In the genomic region with DNA sequence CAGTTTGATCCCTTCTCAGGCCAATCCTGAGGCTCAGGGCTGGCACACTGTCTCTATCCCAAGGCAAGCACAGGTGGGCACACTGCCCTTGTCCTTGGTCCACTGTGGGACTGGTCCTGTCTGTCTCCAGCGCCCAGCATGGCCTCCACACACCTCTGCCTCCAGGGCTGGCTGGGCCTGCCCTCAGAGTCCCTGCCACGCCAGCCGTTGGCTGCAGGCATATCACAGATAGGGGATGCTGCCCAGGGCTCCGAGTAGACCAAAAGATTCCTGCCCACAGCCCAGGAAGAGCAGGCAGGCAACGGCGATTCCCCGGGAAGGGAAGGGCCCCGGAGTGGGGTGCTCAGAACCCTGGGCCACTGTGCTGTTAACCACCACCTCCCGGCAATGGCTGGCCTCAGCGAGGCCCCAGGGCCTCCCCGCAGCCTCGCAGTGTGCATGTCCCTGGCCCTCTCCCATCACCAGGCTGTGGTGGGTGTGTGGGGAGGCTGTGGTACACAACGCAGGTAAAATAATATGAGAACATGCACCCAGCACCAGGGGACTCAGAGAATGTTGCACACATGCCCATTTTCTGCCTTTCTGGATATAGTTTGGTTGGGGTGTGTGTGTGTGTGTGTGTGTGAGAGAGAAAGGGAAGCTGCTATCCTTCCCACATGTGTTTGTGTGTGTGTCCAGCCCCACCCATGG, we compare ENCODE assay signal across 13 cellular contexts. TPM values are rescaled to one million over a fixed set of nuclear protein-coding genes. Genes with fewer than 3 reads are reported as not detected.
DNase-seq lines count a peak whose midpoint lies in the region; ATAC-seq and TF ChIP-seq lines count a peak whose summit lies in the region.
"Had no signal": no experiment of that assay in that cellular context is flagged by ENCODE, and none has a peak within 500 bp of the region (broad histone marks: within the 10 kb centered on the region; RNA-seq: fewer than 3 reads in every experiment).

No MANE protein-coding gene starts in this region.

- peak overlapping the region; percentile 27 for H3K27ac ChIP-seq in neutrophil
- H3K27ac ChIP-seq in prostate gland: no peak overlapping the region
- H3K27ac ChIP-seq: cardiac muscle cell had no signal

- no peak for TF ChIP-seq POLR2A in prostate gland (IDR thresholded peaks at IDR 0.05)

- H3K36me3 Mint-ChIP-seq in Caco-2 (ENCODE audit: insufficient read depth, unreplicated experiment) (peaks cover 25% of the 10 kb centered on the region), T-cell (no peaks in the 10 kb centered on the region)

- H3K27ac Mint-ChIP-seq in Caco-2 (ENCODE audit: unreplicated experiment) (peak overlapping the region; percentile 5), T-cell (peak overlapping the region; percentile 55 to 85)
- H3K27ac Mint-ChIP-seq: memory B cell had no signal

- ATAC-seq in T-cell (replicated peaks in 1 of 4) (peak; percentile 5 to 31 (median 16)), GM21528 (IDR thresholded peaks at IDR 0.05; ENCODE audit: low FRiP score, unreplicated experiment) (no peak)

- H3K4me1 ChIP-seq in Caco-2 (peaks cover 22% of the 10 kb centered on the region), neutrophil (ENCODE audit: control insufficient read depth in 1 of 2, insufficient read depth in 1 of 2, low read depth in 1 of 2, low read length in 1 of 2) (no peaks in the 10 kb centered on the region), prostate gland (replicated peaks) (no peaks in the 10 kb centered on the region)

- H3K4me3 ChIP-seq in Caco-2 (ENCODE audit: low read depth, low read length) (no peak overlapping the region), fibroblast of mammary gland (ENCODE audit: control insufficient read depth, low read depth, low read length) (no peak overlapping the region), neutrophil (ENCODE audit: low read depth in 1 of 2, low read length in 1 of 2) (no peak overlapping the region), prostate gland (no peak overlapping the region)
- H3K4me3 ChIP-seq: cardiac muscle cell, skin epidermis had no signal

- no peaks in the 10 kb centered on the region for H3K27me3 ChIP-seq in Caco-2 (replicated peaks; ENCODE audit: control insufficient read depth, insufficient read depth, low read length)
- peaks cover 54% of the 10 kb centered on the region for H3K27me3 ChIP-seq in neutrophil
- H3K27me3 ChIP-seq in prostate gland (replicated peaks; ENCODE audit: insufficient read depth): peaks cover 12% of the 10 kb centered on the region
- H3K27me3 ChIP-seq: cardiac muscle cell had no signal

- H3K4me3 Mint-ChIP-seq in Caco-2 (ENCODE audit: unreplicated experiment) (no peak overlapping the region), T-cell (peak overlapping the region in 1 of 3 donors; percentile 58)
- H3K4me3 Mint-ChIP-seq: memory B cell had no signal

- 61% methylated on average over 13 of the region's 13 CpGs for WGBS in prostate gland

- TF ChIP-seq CTCF in Caco-2 (IDR thresholded peaks at IDR 0.05; ENCODE audit: insufficient read depth in 1 of 2, low read depth in 1 of 2, low read length in 1 of 2, severe bottlenecking in 1 of 2, unreplicated experiment in 1 of 2) (no peak), fibroblast of mammary gland (conservative IDR thresholded peaks at IDR 0.05; ENCODE audit: control insufficient read depth, insufficient read depth, low read depth, low read length) (no peak), neutrophil (IDR thresholded peaks at IDR 0.05) (no peak), prostate gland (IDR thresholded peaks at IDR 0.05) (no peak)

- H3K4me1 Mint-ChIP-seq in Caco-2 (ENCODE audit: low read depth, unreplicated experiment) (peaks cover 16% of the 10 kb centered on the region), T-cell (peaks cover 8 to 34% (median 31%) of the 10 kb centered on the region in 3 donors)

- POLR2A ChIA-PET in Caco-2 (lab: Charles Lee) (no interaction called here), T-cell (lab: Charles Lee) (interaction anchor here in 1 of 2 donors (0.5 kb wide), 1 partner anchor 380 kb away, joined by 3 read pairs; no protein-coding TSS in a partner anchor)

- no TSS peak for BruUV-seq in Caco-2 (replicated peaks; lab: Mats Ljungman, UMichigan)

- intact Hi-C loops in Caco-2 (cut with micrococcal nuclease; ENCODE audit: unreplicated experiment): no loop called here
- intact Hi-C loops in prostate gland (cut with DNase I): no loop called here

- H3K36me3 ChIP-seq in Caco-2 (ENCODE audit: control insufficient read depth, insufficient read depth, low read length): no peaks in the 10 kb centered on the region
- H3K36me3 ChIP-seq in neutrophil: peaks cover 28% of the 10 kb centered on the region
- H3K36me3 ChIP-seq in prostate gland: no peaks in the 10 kb centered on the region
- H3K36me3 ChIP-seq: cardiac muscle cell had no signal

- CTCF ChIA-PET in Caco-2 (lab: Charles Lee) (no interaction called here), T-cell (lab: Charles Lee) (no interaction called here)

- H3K9me3 Mint-ChIP-seq in Caco-2 (ENCODE audit: unreplicated experiment): no peaks in the 10 kb centered on the region
- no peaks in the 10 kb centered on the region for H3K9me3 Mint-ChIP-seq in T-cell
- H3K9me3 Mint-ChIP-seq: memory B cell had no signal

- H3K27me3 Mint-ChIP-seq in Caco-2 (ENCODE audit: insufficient read depth, unreplicated experiment): no peaks in the 10 kb centered on the region
- peaks cover 4 to 6% of the 10 kb centered on the region in 2 donors for H3K27me3 Mint-ChIP-seq in T-cell

- H3K9me3 ChIP-seq in Caco-2 (no peaks in the 10 kb centered on the region), neutrophil (no peaks in the 10 kb centered on the region), prostate gland (no peaks in the 10 kb centered on the region)

- DNase-seq in Caco-2 (peak in 1 of 2 experiments; percentile 32), T-cell (peak in 4 of 34 experiments; percentile 0 to 23 (median 4)), fibroblast of mammary gland (ENCODE audit: low read depth) (peak; percentile 39), HuH-7.5 (ENCODE audit: low spot score) (no peak), kidney tubule cell (ENCODE audit: low spot score) (no peak), prostate gland (ENCODE audit: low spot score) (no peak)
- DNase-seq: KG1, NCI-H446 had no signal

RNA-seq across cellular contexts. Expression of a gene that starts 2.2 kb away (rescaled TPM):
- total RNA-seq in Caco-2 (2022) (not detected in 2 replicates), T-cell (not detected), prostate gland (not detected)
- total RNA-seq: cardiac muscle cell had no signal

RNA-seq across cellular contexts. Expression of a gene that starts 8.2 kb away (rescaled TPM):
- 59.6 and 66.5 TPM in 2 replicates for total RNA-seq in Caco-2 (2022)
- total RNA-seq in T-cell: 100 to 1,000 TPM; 252 to 818 (median 459) TPM
- total RNA-seq in prostate gland: 10 to 100 TPM; 18.4 to 63.1 TPM

RNA-seq across cellular contexts. Expression of a gene that starts 10.5 kb away (rescaled TPM):
- total RNA-seq in Caco-2 (2022): 7.0 and 7.3 TPM in 2 replicates
- 100 to 1,000 TPM; 276 to 654 (median 359) TPM for total RNA-seq in T-cell
- 100 to 1,000 TPM in 1 of 2 donors, 10 to 100 TPM in 1; 96.6 to 149 TPM for total RNA-seq in prostate gland

RNA-seq across cellular contexts. Expression of a gene that starts 16.7 kb away (rescaled TPM):
- total RNA-seq in Caco-2 (2022) (3.0 and 3.2 TPM in 2 replicates), T-cell (100 to 1,000 TPM; 201 to 427 (median 243) TPM), prostate gland (100 to 1,000 TPM in 1 of 2 donors, 10 to 100 TPM in 1; 73.9 to 182 TPM)

RNA-seq across cellular contexts. Expression of a gene that starts 18.9 kb away (rescaled TPM):
- total RNA-seq in Caco-2 (2022) (not detected in 2 replicates), T-cell (10 to 100 TPM in 3 of 5 donors, 1 to 10 TPM in 2; 6.7 to 27.7 (median 20.9) TPM), prostate gland (1 to 10 TPM in 1 of 2 donors, under 1 TPM in 1; 0.18 to 2.7 TPM)
- total RNA-seq: cardiac muscle cell had no signal

Comparison
In these comparisons a context has a peak if more than half of its experiments do, and no peak if none do; other contexts are left out.
1. RNA of a gene that starts 10.5 kb away (total RNA-seq): 276 to 654 TPM in T-cell and 96.6 to 149 TPM in prostate gland; 7.0 to 7.3 TPM in Caco-2; every median in the first group is over 10 times any median in the second.